In the genomic region with DNA sequence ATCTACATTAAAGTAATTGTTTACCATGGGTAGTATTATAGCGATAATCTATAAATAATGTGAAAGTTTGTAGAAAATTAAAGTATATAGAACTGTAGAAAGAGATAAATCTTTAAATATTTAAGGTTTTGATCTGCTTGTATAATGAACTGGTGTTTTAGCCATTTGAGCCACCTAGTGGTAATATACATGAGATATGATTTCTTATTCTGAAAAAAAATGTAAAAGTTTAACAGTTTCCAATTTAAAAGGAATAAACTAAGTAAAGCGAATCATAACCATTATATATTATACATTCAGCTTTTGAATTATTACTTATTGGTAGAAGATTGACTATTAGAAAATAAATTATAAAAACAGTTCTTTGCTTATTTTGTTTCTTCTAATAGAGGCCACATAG, we compare ENCODE assay signal across 9 cellular contexts.
DNase-seq lines count a peak whose midpoint lies in the region; ATAC-seq and TF ChIP-seq lines count a peak whose summit lies in the region.
"Had no signal": no experiment of that assay in that cellular context is flagged by ENCODE, and none has a peak within 500 bp of the region (broad histone marks: within the 10 kb centered on the region; RNA-seq: fewer than 3 reads in every experiment).

No MANE protein-coding gene starts in this region.

- no peaks in the 10 kb centered on the region for H3K36me3 ChIP-seq in left ventricle myocardium inferior

- H3K27ac ChIP-seq in left ventricle myocardium inferior (replicated peaks) (no peak overlapping the region), right cardiac atrium (ENCODE audit: low read length) (no peak overlapping the region), caudate nucleus (ENCODE audit: low read depth, low read length) (no peak overlapping the region)

- H3K4me3 ChIP-seq in left ventricle myocardium inferior = no peak overlapping the region
- H3K4me3 ChIP-seq in right cardiac atrium (ENCODE audit: low read length) = no peak overlapping the region

- H3K9me3 ChIP-seq in left ventricle myocardium inferior (replicated peaks) = no peaks in the 10 kb centered on the region
- no peaks in the 10 kb centered on the region for H3K9me3 ChIP-seq in right cardiac atrium (ENCODE audit: control insufficient read depth, low read length)

- DNase-seq in left ventricle myocardium inferior (no peak), right cardiac atrium (no peak), RKO (ENCODE audit: low spot score) (peak; percentile 61), fibroblast of peridontal ligament (ENCODE audit: extremely low read depth) (peak; percentile 44), medulla oblongata (ENCODE audit: extremely low spot score) (no peak), caudate nucleus (lab: John Stamatoyannopoulos, UW) (no peak)
- DNase-seq: NCI-H446 had no signal

- H3K4me1 ChIP-seq in left ventricle myocardium inferior (no peaks in the 10 kb centered on the region), right cardiac atrium (ENCODE audit: control insufficient read depth, insufficient read depth, low read length) (no peaks in the 10 kb centered on the region)

- 75% methylated on average over 2 of the region's 2 CpGs for WGBS in right cardiac atrium

- no peak for ATAC-seq in right cardiac atrium
- no peak for ATAC-seq in GM19397 (IDR thresholded peaks at IDR 0.05; ENCODE audit: unreplicated experiment)
- ATAC-seq in HG02623 (IDR thresholded peaks at IDR 0.05; ENCODE audit: unreplicated experiment) = no peak

- peak; percentile 57 for TF ChIP-seq CTCF in left ventricle myocardium inferior (IDR thresholded peaks at IDR 0.05; ENCODE audit: borderline replicate concordance)

- intact Hi-C loops in left ventricle myocardium inferior (cut with micrococcal nuclease) = no loop called here
- intact Hi-C loops in right cardiac atrium (cut with DNase I) = loop anchor here in 2 of 4 donors (5.0 to 10.0 kb wide), 3 partner anchors 218 to 375 kb away; no protein-coding TSS in a partner anchor

- H3K27me3 ChIP-seq in left ventricle myocardium inferior (ENCODE audit: low read depth) (peaks cover 8% of the 10 kb centered on the region), right cardiac atrium (ENCODE audit: control insufficient read depth, insufficient read depth) (no peaks in the 10 kb centered on the region)

Comparison
In these comparisons a context has a peak if more than half of its experiments do, and no peak if none do; other contexts are left out.
1. DNase-seq: peak in RKO (single experiment) and fibroblast of peridontal ligament (single experiment); none in left ventricle myocardium inferior (single experiment), right cardiac atrium (0 of 3), medulla oblongata (single experiment) and caudate nucleus (0 of 61).